In genomic region chr19:11887618-11888531, GRCh38 we compare ENCODE assay signal across 8 cellular contexts. TPM values are rescaled to one million over a fixed set of nuclear protein-coding genes. Genes with fewer than 3 reads are reported as not detected.
DNase-seq lines count a peak whose midpoint lies in the region; TF ChIP-seq lines count a peak whose summit lies in the region.

ZNF69 (plus strand) TSS chr19:11887782; CDS start chr19:11887924, 142 bp downstream.

- no peaks in the 10 kb centered on the region for H3K27me3 ChIP-seq in suprapubic skin

- H3K4me1 Mint-ChIP-seq in osteocyte (ENCODE audit: unreplicated experiment), result peaks cover 28% of the 10 kb centered on the region

- no peaks in the 10 kb centered on the region for H3K9me3 ChIP-seq in suprapubic skin

- TF ChIP-seq POLR2A in suprapubic skin (IDR thresholded peaks at IDR 0.05), result no peak

- TF ChIP-seq CTCF in osteocyte (IDR thresholded peaks at IDR 0.05) (peak; percentile 44), suprapubic skin (IDR thresholded peaks at IDR 0.05) (peak in 1 of 2 donors; percentile 12)

- no peaks in the 10 kb centered on the region for H3K9me3 Mint-ChIP-seq in osteocyte (ENCODE audit: unreplicated experiment)

- peaks cover 9% of the 10 kb centered on the region for H3K27me3 Mint-ChIP-seq in osteocyte (ENCODE audit: unreplicated experiment)

- intact Hi-C loops in cardiac septum (cut with DNase I), result no loop called here

- H3K4me3 ChIP-seq in suprapubic skin, result peak within 1 kb of the TSS; percentile 77

- no peak for TF ChIP-seq EP300 in suprapubic skin (IDR thresholded peaks at IDR 0.05)

- peak within 1 kb of the TSS; percentile 87 for H3K27ac ChIP-seq in suprapubic skin

- peaks cover 13% of the 10 kb centered on the region for H3K4me1 ChIP-seq in suprapubic skin

- H3K27ac Mint-ChIP-seq in osteocyte (ENCODE audit: unreplicated experiment), result peak within 1 kb of the TSS; percentile 97

- DNase-seq in ELR (ENCODE audit: low read depth) (peak; percentile 77), HuH-7 (ENCODE audit: low spot score) (peak; percentile 59), SKM-1 (lab: John Stamatoyannopoulos, UW; ENCODE audit: unreplicated experiment) (peak; percentile 67), cardiac septum (ENCODE audit: low spot score) (peak; percentile 92), osteocyte (ENCODE audit: extremely low spot score, unreplicated experiment) (peak; percentile 93), suprapubic skin (ENCODE audit: low spot score in 2 of 2) (peak; percentile 92 to 93), NCI-H2171 (lab: John Stamatoyannopoulos, UW) (no peak)
- peak; percentile 52 for DNase-seq in activated naive CD8-positive, alpha-beta T cell treated with anti-CD3 and anti-CD28 coated beads, Interleukin-2, amount 50 U/mL, for 16 hours (ENCODE audit: low read depth, low spot score)

- peak within 1 kb of the TSS; percentile 94 for H3K4me3 Mint-ChIP-seq in osteocyte (ENCODE audit: unreplicated experiment)

- peaks cover 13% of the 10 kb centered on the region for H3K36me3 Mint-ChIP-seq in osteocyte (ENCODE audit: unreplicated experiment)

- WGBS in suprapubic skin, result under 1% methylated on average over 21 of the region's 56 CpGs

- H3K36me3 ChIP-seq in suprapubic skin, result no peaks in the 10 kb centered on the region

RNA-seq across cellular contexts. Expression of gene ZNF69, which starts in this region (rescaled TPM):
- total RNA-seq in cardiac septum (2.7 TPM), osteocyte (11.9 and 14.2 TPM in 2 replicates), suprapubic skin (1 to 10 TPM; 1.3 to 6.7 (median 4.4) TPM)
